In genomic region chr12:53674977-53675700, GRCh38 we compare ENCODE assay signal across 8 cellular contexts. TPM values are rescaled to one million over a fixed set of nuclear protein-coding genes. Genes with fewer than 3 reads are reported as not detected.
DNase-seq lines count a peak whose midpoint lies in the region; ATAC-seq, FAIRE-seq and TF ChIP-seq lines count a peak whose summit lies in the region.

No MANE protein-coding gene starts in this region.

- no peak for TF ChIP-seq RAD21 in HepG2 (CRISPR knock-in tag; IDR thresholded peaks at IDR 0.05)

- H3K36me3 Mint-ChIP-seq in activated naive CD4-positive, alpha-beta T cell treated with anti-CD3 and anti-CD28 coated beads for 36 hours (ENCODE audit: low read depth): peaks cover 41% of the 10 kb centered on the region
- peaks cover 36% of the 10 kb centered on the region for H3K36me3 Mint-ChIP-seq in activated naive CD8-positive, alpha-beta T cell treated with anti-CD3 and anti-CD28 coated beads, Interleukin-2, amount 50 U/mL, for 24 hours (ENCODE audit: low read depth)

- peak overlapping the region; percentile 83 for H3K4me2 ChIP-seq in HepG2 (ENCODE audit: low read depth, low read length)

- no peak for TF ChIP-seq CTCF in HepG2 (CRISPR knock-in tag; IDR thresholded peaks at IDR 0.05)
- no peak for TF ChIP-seq CTCF in tibial artery (IDR thresholded peaks at IDR 0.05)
- no peak for TF ChIP-seq CTCF in omental fat pad (IDR thresholded peaks at IDR 0.05)

- no peaks in the 10 kb centered on the region for H4K20me1 ChIP-seq in HepG2 (ENCODE audit: insufficient read depth, low read length)

- peak; percentile 43 for FAIRE-seq in HepG2 (lab: Jason Lieb, UNC)

- H3K27me3 ChIP-seq in HepG2 (ENCODE audit: control insufficient read depth in 1 of 2, insufficient read depth in 2 of 2, low read length in 2 of 2): peaks cover 0 to 12% of the 10 kb centered on the region in 2 experiments; a peak in 1 of 5 replicates
- no peaks in the 10 kb centered on the region for H3K27me3 ChIP-seq in tibial artery

- peaks cover 13% of the 10 kb centered on the region for H3K27me3 Mint-ChIP-seq in activated naive CD4-positive, alpha-beta T cell treated with anti-CD3 and anti-CD28 coated beads for 36 hours (ENCODE audit: low read depth)
- H3K27me3 Mint-ChIP-seq in activated naive CD8-positive, alpha-beta T cell treated with anti-CD3 and anti-CD28 coated beads, Interleukin-2, amount 50 U/mL, for 24 hours: peaks cover 29% of the 10 kb centered on the region

- H3K4me1 ChIP-seq in HepG2 (ENCODE audit: insufficient read depth, low read length) (peaks cover 25% of the 10 kb centered on the region), tibial artery (peaks cover 0 to 43% (median 28%) of the 10 kb centered on the region in 4 donors)

- CTCF ChIA-PET in activated naive CD4-positive, alpha-beta T cell treated with anti-CD3 and anti-CD28 coated beads for 36 hours (lab: Charles Lee): interaction anchor here (0.6 to 5.8 kb wide), 27 partner anchors 8 to 175 kb away, joined by 3 to 92 read pairs (median 4); partner anchors contain the start of genes ATF7, NPFF and TARBP2
- CTCF ChIA-PET in HepG2 (lab: Yijun Ruan, JAX; ENCODE audit: low intra/inter-chr PET ratio, low total read pairs): interaction anchor here (0.8 to 3.0 kb wide), 4 partner anchors 16 to 137 kb away, joined by 3 to 76 read pairs (median 4); partner anchors contain the start of gene ATF7

- no peaks in the 10 kb centered on the region for H3K9me3 Mint-ChIP-seq in activated naive CD4-positive, alpha-beta T cell treated with anti-CD3 and anti-CD28 coated beads for 36 hours
- H3K9me3 Mint-ChIP-seq in activated naive CD8-positive, alpha-beta T cell treated with anti-CD3 and anti-CD28 coated beads, Interleukin-2, amount 50 U/mL, for 24 hours: no peaks in the 10 kb centered on the region

- peak overlapping the region; percentile 95 for H3K4me3 Mint-ChIP-seq in activated naive CD4-positive, alpha-beta T cell treated with anti-CD3 and anti-CD28 coated beads for 36 hours
- peak overlapping the region; percentile 96 for H3K4me3 Mint-ChIP-seq in activated naive CD8-positive, alpha-beta T cell treated with anti-CD3 and anti-CD28 coated beads, Interleukin-2, amount 50 U/mL, for 24 hours

- in situ Hi-C loops in HepG2 (cut with HindIII; ENCODE audit: extremely low pct_ligation_motif_present, low pct_unique_long_range_greater_than_20kb): loop anchor here (5.0 kb wide), 2 partner anchors 48 to 133 kb away; partner anchors contain the start of gene ATF7

- H2AFZ ChIP-seq in HepG2 (ENCODE audit: low read length): no peak overlapping the region

- H3K36me3 ChIP-seq in HepG2 (replicated peaks in 1 of 2; ENCODE audit: control insufficient read depth in 1 of 2, insufficient read depth in 2 of 2, low read length in 2 of 2): peaks cover 0 to 23% of the 10 kb centered on the region in 2 experiments; a peak in 4 of 5 replicates
- peaks cover 26 to 38% (median 31%) of the 10 kb centered on the region in 3 donors for H3K36me3 ChIP-seq in tibial artery

- DNase-seq in activated naive CD4-positive, alpha-beta T cell treated with anti-CD3 and anti-CD28 coated beads for 36 hours: no peak
- no peak for DNase-seq in activated naive CD4-positive, alpha-beta T cell treated with Interleukin-2 at 50 U/mL for 16 hours
- DNase-seq in activated naive CD8-positive, alpha-beta T cell treated with anti-CD3 and anti-CD28 coated beads, Interleukin-2, amount 50 U/mL, for 24 hours: no peak
- no peak for DNase-seq in HepG2 (ENCODE audit: low spot score)
- peak in 1 of 2 donors; percentile 55 for DNase-seq in tibial artery
- no peak for DNase-seq in 8988T
- DNase-seq in activated effector memory CD4-positive, alpha-beta T cell treated with Interleukin-2 at 50 U/mL for 16 hours: no peak
- DNase-seq in omental fat pad (ENCODE audit: low spot score): no peak

- no peak for TF ChIP-seq EP300 in HepG2 (IDR thresholded peaks at IDR 0.05; ENCODE audit: low read depth in 2 of 2, low read length in 2 of 2)
- no peak for TF ChIP-seq EP300 in HepG2 (CRISPR knock-in tag; IDR thresholded peaks at IDR 0.05; ENCODE audit: borderline replicate concordance)

- H3K27ac ChIP-seq in HepG2 (ENCODE audit: extremely low read length, insufficient read depth, low read length) (peak overlapping the region; percentile 88), tibial artery (peak overlapping the region; percentile 90 to 99)

- TSS peak; percentile 73 for BruUV-seq in HepG2 (replicated peaks; lab: Mats Ljungman, UMichigan)

- intact Hi-C loops in activated naive CD4-positive, alpha-beta T cell treated with anti-CD3 and anti-CD28 coated beads for 36 hours (cut with micrococcal nuclease): loop anchor here (10.0 kb wide), 1 partner anchor 490 kb away; the partner anchor contains the start of genes CSAD and ZNF740
- intact Hi-C loops in HepG2 (cut with micrococcal nuclease; ENCODE audit: unreplicated experiment) (loop anchor here (5.0 kb wide), 1 partner anchor 33 kb away; no protein-coding TSS in a partner anchor), tibial artery (cut with DNase I; ENCODE audit: low total_unique reads) (loop anchor here (5.0 to 10.0 kb wide), 2 partner anchors 50 to 133 kb away; partner anchors contain the start of gene ATF7)

- no peaks in the 10 kb centered on the region for H3K9me3 ChIP-seq in HepG2 (ENCODE audit: low read length)
- no peaks in the 10 kb centered on the region for H3K9me3 ChIP-seq in tibial artery

- POLR2A ChIA-PET in HepG2 (lab: Yijun Ruan, JAX): interaction anchor here (0.6 to 4.0 kb wide), 22 partner anchors 9 to 605 kb away, joined by 3 to 65 read pairs (median 4); partner anchors contain the start of genes ATF7, CBX5, HNRNPA1 and TARBP2

- peak overlapping the region; percentile 91 for H3K27ac Mint-ChIP-seq in activated naive CD4-positive, alpha-beta T cell treated with anti-CD3 and anti-CD28 coated beads for 36 hours
- H3K27ac Mint-ChIP-seq in activated naive CD8-positive, alpha-beta T cell treated with anti-CD3 and anti-CD28 coated beads, Interleukin-2, amount 50 U/mL, for 24 hours: peak overlapping the region; percentile 96

- H3K79me2 ChIP-seq in HepG2 (ENCODE audit: insufficient read depth, low read length): peaks cover 19% of the 10 kb centered on the region

- no peak for TF ChIP-seq POLR2A in HepG2 (IDR thresholded peaks at IDR 0.05; ENCODE audit: insufficient read depth in 1 of 2, low read depth in 2 of 2, low read length in 2 of 2)

- ATAC-seq in activated naive CD8-positive, alpha-beta T cell treated with anti-CD3 and anti-CD28 coated beads, Interleukin-2, amount 50 U/mL, for 24 hours: no peak
- ATAC-seq in HepG2 (no peak), omental fat pad (ENCODE audit: low FRiP score) (no peak)

- 31% methylated on average over 8 of the region's 8 CpGs for WGBS in HepG2 (ENCODE audit: low lambda C conversion rate)

- peak overlapping the region; percentile 82 for H3K9ac ChIP-seq in HepG2 (ENCODE audit: insufficient read depth, low read depth, low read length)

- peaks cover 32% of the 10 kb centered on the region for H3K4me1 Mint-ChIP-seq in activated naive CD4-positive, alpha-beta T cell treated with anti-CD3 and anti-CD28 coated beads for 36 hours (ENCODE audit: low read depth)
- peaks cover 43% of the 10 kb centered on the region for H3K4me1 Mint-ChIP-seq in activated naive CD8-positive, alpha-beta T cell treated with anti-CD3 and anti-CD28 coated beads, Interleukin-2, amount 50 U/mL, for 24 hours

- H3K4me3 ChIP-seq in HepG2 (replicated peaks in 1 of 3; ENCODE audit: insufficient read depth in 1 of 3, low read depth in 2 of 3, low read length in 3 of 3) (peak overlapping the region; percentile 60 to 79 (median 64)), tibial artery (peak overlapping the region; percentile 59 to 71)

RNA-seq across cellular contexts. Expression of gene ATP5MC2, which starts 0.7 kb away (rescaled TPM):
- 100 to 1,000 TPM; 443 to 466 TPM for total RNA-seq in activated naive CD4-positive, alpha-beta T cell treated with anti-CD3 and anti-CD28 coated beads for 36 hours
- total RNA-seq in HepG2 (2016; rRNA removed; fragmentation: Illumina TruSeq; extraction: Trizol): 230 and 280 TPM in 2 replicates
- total RNA-seq in HepG2 (2016; cell fraction: cytosol; rRNA removed; fragmentation: Illumina TruSeq; extraction: Trizol; ENCODE audit: low read depth): 151 and 157 TPM in 2 replicates
- total RNA-seq in HepG2 (2016; cell fraction: insoluble cytoplasmic fraction; rRNA removed; fragmentation: Illumina TruSeq; extraction: Trizol): 232 and 280 TPM in 2 replicates
- total RNA-seq in HepG2 (2016; cell fraction: membrane; rRNA removed; fragmentation: Illumina TruSeq; extraction: Trizol): 204 and 221 TPM in 2 replicates
- 76.9 and 91.1 TPM in 2 replicates for total RNA-seq in HepG2 (2016; cell fraction: nucleus; rRNA removed; fragmentation: Illumina TruSeq; extraction: Trizol)
- polyA plus RNA-seq in HepG2 (2011; rRNA removed): 257 and 310 TPM in 2 replicates
- 284 and 385 TPM in 2 replicates for polyA plus RNA-seq in HepG2 (2011; cell fraction: cytosol; rRNA removed)
- 86.5 and 86.7 TPM in 2 replicates for polyA plus RNA-seq in HepG2 (2011; cell fraction: nucleus; rRNA removed)
- polyA plus RNA-seq in HepG2 (2012): 317 and 363 TPM in 2 replicates
- 221 and 241 TPM in 2 replicates for polyA plus RNA-seq in HepG2 (2016; cell fraction: cytosol; fragmentation: Illumina TruSeq; extraction: Trizol; ENCODE audit: low read depth)
- 345 and 371 TPM in 2 replicates for polyA plus RNA-seq in HepG2 (2016; cell fraction: insoluble cytoplasmic fraction; fragmentation: Illumina TruSeq; extraction: Trizol; ENCODE audit: low read depth)
- 262 and 271 TPM in 2 replicates for polyA plus RNA-seq in HepG2 (2016; cell fraction: membrane; fragmentation: Illumina TruSeq; extraction: Trizol; ENCODE audit: low read depth)
- 159 and 177 TPM in 2 replicates for polyA plus RNA-seq in HepG2 (2016; cell fraction: nucleus; fragmentation: Illumina TruSeq; extraction: Trizol; ENCODE audit: insufficient read depth, low read depth)
- 938 and 2,113 TPM in 2 replicates for polyA minus RNA-seq in HepG2 (2011; rRNA and poly(A)+ RNA removed; ENCODE audit: low replicate concordance)
- 149 and 170 TPM in 2 replicates for polyA minus RNA-seq in HepG2 (2011; cell fraction: cytosol; rRNA and poly(A)+ RNA removed)
- polyA minus RNA-seq in HepG2 (2011; cell fraction: nucleus; rRNA and poly(A)+ RNA removed): 81.6 and 93.6 TPM in 2 replicates
- total RNA-seq in omental fat pad: 100 to 1,000 TPM; 194 to 295 (median 245) TPM

RNA-seq across cellular contexts. Expression of gene ATF7, which starts 49.0 kb away (rescaled TPM):
- total RNA-seq in activated naive CD4-positive, alpha-beta T cell treated with anti-CD3 and anti-CD28 coated beads for 36 hours: 10 to 100 TPM; 19.7 to 19.8 TPM
- total RNA-seq in HepG2 (2016; rRNA removed; fragmentation: Illumina TruSeq; extraction: Trizol) (9.6 and 11.3 TPM in 2 replicates), omental fat pad (10 to 100 TPM; 22.5 to 38.3 (median 29.9) TPM)
- 5.4 and 5.9 TPM in 2 replicates for total RNA-seq in HepG2 (2016; cell fraction: cytosol; rRNA removed; fragmentation: Illumina TruSeq; extraction: Trizol; ENCODE audit: low read depth)
- 10.1 and 12.2 TPM in 2 replicates for total RNA-seq in HepG2 (2016; cell fraction: insoluble cytoplasmic fraction; rRNA removed; fragmentation: Illumina TruSeq; extraction: Trizol)
- total RNA-seq in HepG2 (2016; cell fraction: membrane; rRNA removed; fragmentation: Illumina TruSeq; extraction: Trizol): 8.6 and 10.1 TPM in 2 replicates
- total RNA-seq in HepG2 (2016; cell fraction: nucleus; rRNA removed; fragmentation: Illumina TruSeq; extraction: Trizol): 11.5 and 13.0 TPM in 2 replicates
- polyA plus RNA-seq in HepG2 (2011; rRNA removed): 14.0 and 16.2 TPM in 2 replicates
- polyA plus RNA-seq in HepG2 (2011; cell fraction: cytosol; rRNA removed): 8.1 and 10.9 TPM in 2 replicates
- 19.1 and 23.0 TPM in 2 replicates for polyA plus RNA-seq in HepG2 (2011; cell fraction: nucleus; rRNA removed)
- 10.2 and 12.7 TPM in 2 replicates for polyA plus RNA-seq in HepG2 (2012)
- polyA plus RNA-seq in HepG2 (2016; cell fraction: cytosol; fragmentation: Illumina TruSeq; extraction: Trizol; ENCODE audit: low read depth): 6.6 and 8.4 TPM in 2 replicates
- polyA plus RNA-seq in HepG2 (2016; cell fraction: insoluble cytoplasmic fraction; fragmentation: Illumina TruSeq; extraction: Trizol; ENCODE audit: low read depth): 24.5 and 24.8 TPM in 2 replicates
- polyA plus RNA-seq in HepG2 (2016; cell fraction: membrane; fragmentation: Illumina TruSeq; extraction: Trizol; ENCODE audit: low read depth): 8.8 and 10.2 TPM in 2 replicates
- 23.1 and 23.3 TPM in 2 replicates for polyA plus RNA-seq in HepG2 (2016; cell fraction: nucleus; fragmentation: Illumina TruSeq; extraction: Trizol; ENCODE audit: insufficient read depth, low read depth)
- 25.8 and 31.9 TPM in 2 replicates for polyA minus RNA-seq in HepG2 (2011; rRNA and poly(A)+ RNA removed; ENCODE audit: low replicate concordance)
- 11.3 and 15.8 TPM in 2 replicates for polyA minus RNA-seq in HepG2 (2011; cell fraction: cytosol; rRNA and poly(A)+ RNA removed)
- polyA minus RNA-seq in HepG2 (2011; cell fraction: nucleus; rRNA and poly(A)+ RNA removed): 21.9 and 32.6 TPM in 2 replicates

RNA-seq across cellular contexts. Expression of gene CALCOCO1, which starts 52.1 kb away (rescaled TPM):
- 1 to 10 TPM; 8.1 to 8.3 TPM for total RNA-seq in activated naive CD4-positive, alpha-beta T cell treated with anti-CD3 and anti-CD28 coated beads for 36 hours
- 4.9 and 7.7 TPM in 2 replicates for total RNA-seq in HepG2 (2016; rRNA removed; fragmentation: Illumina TruSeq; extraction: Trizol)
- 0.81 and 0.88 TPM in 2 replicates for total RNA-seq in HepG2 (2016; cell fraction: cytosol; rRNA removed; fragmentation: Illumina TruSeq; extraction: Trizol; ENCODE audit: low read depth)
- 5.4 and 6.9 TPM in 2 replicates for total RNA-seq in HepG2 (2016; cell fraction: insoluble cytoplasmic fraction; rRNA removed; fragmentation: Illumina TruSeq; extraction: Trizol)
- total RNA-seq in HepG2 (2016; cell fraction: membrane; rRNA removed; fragmentation: Illumina TruSeq; extraction: Trizol): 1.0 and 1.4 TPM in 2 replicates
- total RNA-seq in HepG2 (2016; cell fraction: nucleus; rRNA removed; fragmentation: Illumina TruSeq; extraction: Trizol): 10.7 and 11.7 TPM in 2 replicates
- 47.7 and 57.2 TPM in 2 replicates for polyA plus RNA-seq in HepG2 (2011; rRNA removed)
- 19.0 and 25.5 TPM in 2 replicates for polyA plus RNA-seq in HepG2 (2011; cell fraction: cytosol; rRNA removed)
- polyA plus RNA-seq in HepG2 (2011; cell fraction: nucleus; rRNA removed): 439 and 465 TPM in 2 replicates
- polyA plus RNA-seq in HepG2 (2012): 33.3 and 36.8 TPM in 2 replicates
- polyA plus RNA-seq in HepG2 (2016; cell fraction: cytosol; fragmentation: Illumina TruSeq; extraction: Trizol; ENCODE audit: low read depth): 0.11 and 0.44 TPM in 2 replicates
- 3.8 and 4.3 TPM in 2 replicates for polyA plus RNA-seq in HepG2 (2016; cell fraction: insoluble cytoplasmic fraction; fragmentation: Illumina TruSeq; extraction: Trizol; ENCODE audit: low read depth)
- 0.77 and 1.1 TPM in 2 replicates for polyA plus RNA-seq in HepG2 (2016; cell fraction: membrane; fragmentation: Illumina TruSeq; extraction: Trizol; ENCODE audit: low read depth)
- polyA plus RNA-seq in HepG2 (2016; cell fraction: nucleus; fragmentation: Illumina TruSeq; extraction: Trizol; ENCODE audit: insufficient read depth, low read depth): 21.6 and 24.3 TPM in 2 replicates
- polyA minus RNA-seq in HepG2 (2011; rRNA and poly(A)+ RNA removed; ENCODE audit: low replicate concordance): 53.0 and 73.1 TPM in 2 replicates
- polyA minus RNA-seq in HepG2 (2011; cell fraction: cytosol; rRNA and poly(A)+ RNA removed): 5.3 and 6.5 TPM in 2 replicates
- polyA minus RNA-seq in HepG2 (2011; cell fraction: nucleus; rRNA and poly(A)+ RNA removed): 71.2 and 84.0 TPM in 2 replicates
- total RNA-seq in omental fat pad: 100 to 1,000 TPM; 183 to 262 (median 242) TPM

Comparison
In these comparisons a context has a peak if more than half of its experiments do, and no peak if none do; other contexts are left out.
1. RNA of gene CALCOCO1, which starts 52.1 kb away (total RNA-seq): 183 to 262 TPM in omental fat pad; 8.1 to 8.3 TPM in activated naive CD4-positive, alpha-beta T cell treated with anti-CD3 and anti-CD28 coated beads for 36 hours and 0.81 to 11.7 TPM in HepG2; every median in the first group is over 10 times any median in the second.